ENCODE assay signal across 9 cellular contexts in genomic region chr3:45547764-45548683, GRCh38. TPM values are rescaled to one million over a fixed set of nuclear protein-coding genes. Genes with fewer than 3 reads are reported as not detected.
DNase-seq lines count a peak whose midpoint lies in the region; ATAC-seq, FAIRE-seq and TF ChIP-seq lines count a peak whose summit lies in the region.
"Had no signal": no experiment of that assay in that cellular context is flagged by ENCODE, and none has a peak within 500 bp of the region (broad histone marks: within the 10 kb centered on the region; RNA-seq: fewer than 3 reads in every experiment).

No MANE protein-coding gene starts in this region.

- no peak for TF ChIP-seq POLR2A in stomach (IDR thresholded peaks at IDR 0.05)

- peak; percentile 33 for FAIRE-seq in GM19239 (lab: Jason Lieb, UNC)

- no peak overlapping the region for H3K4me3 ChIP-seq in heart right ventricle
- no peak overlapping the region for H3K4me3 ChIP-seq in stomach

- H3K27ac Mint-ChIP-seq in mesothelial cell of epicardium = no peak overlapping the region

- H3K4me1 ChIP-seq in heart right ventricle (peaks cover 21 to 94% (median 76%) of the 10 kb centered on the region in 9 donors), stomach (peaks cover 21 to 69% (median 30%) of the 10 kb centered on the region in 4 donors)

- DNase-seq in GM19239 (ENCODE audit: insufficient read length, low spot score) = no peak
- peak; percentile 39 to 57 for DNase-seq in heart right ventricle
- DNase-seq in stomach = no peak
- no peak for DNase-seq in mesothelial cell of epicardium (ENCODE audit: low spot score in 2 of 2, unreplicated experiment in 2 of 2)
- no peak for DNase-seq in cortex of kidney (lab: John Stamatoyannopoulos, UW)
- no peak for DNase-seq in stimulated activated naive CD4-positive, alpha-beta T cell (lab: John Stamatoyannopoulos, UW)
- DNase-seq: WERI-Rb-1 had no signal

- peaks cover 0 to 13% (median 0%) of the 10 kb centered on the region in 9 donors for H3K36me3 ChIP-seq in heart right ventricle
- peaks cover 0 to 13% (median 5%) of the 10 kb centered on the region in 4 donors for H3K36me3 ChIP-seq in stomach
- H3K36me3 ChIP-seq: WERI-Rb-1 had no signal

- intact Hi-C loops in heart right ventricle (cut with DNase I) (loop anchor here in 1 of 10 donors (10.0 kb wide), 1 partner anchor 47 kb away; the partner anchor contains the start of gene LIMD1), stomach (cut with DNase I; ENCODE audit: low total_unique reads) (no loop called here)

- H3K9me3 ChIP-seq in heart right ventricle (no peaks in the 10 kb centered on the region), stomach (no peaks in the 10 kb centered on the region)

- H3K27me3 Mint-ChIP-seq in mesothelial cell of epicardium (ENCODE audit: low read depth) = no peaks in the 10 kb centered on the region

- 82 to 90% methylated on average over 7 of the region's 7 CpGs for WGBS in heart right ventricle, 2 donors
- 87 to 96% (median 91%) methylated on average over 4 to 7 of the region's 7 CpGs for WGBS in stomach, 5 donors

- H3K27me3 ChIP-seq in heart right ventricle = no peaks in the 10 kb centered on the region
- H3K27me3 ChIP-seq in stomach = no peaks in the 10 kb centered on the region

- H3K4me1 Mint-ChIP-seq in mesothelial cell of epicardium = peaks cover 12% of the 10 kb centered on the region

- H3K4me3 Mint-ChIP-seq in mesothelial cell of epicardium = no peak overlapping the region

- no peak for TF ChIP-seq EP300 in stomach (IDR thresholded peaks at IDR 0.05)

- peak in 6 of 8 donors; percentile 28 to 57 (median 44) for ATAC-seq in heart right ventricle
- ATAC-seq in GM19463 (IDR thresholded peaks at IDR 0.05; ENCODE audit: unreplicated experiment) = no peak

- no peak for TF ChIP-seq CTCF in VCaP (conservative IDR thresholded peaks at IDR 0.05)
- TF ChIP-seq CTCF in heart right ventricle (IDR thresholded peaks at IDR 0.05) = no peak
- no peak for TF ChIP-seq CTCF in stomach (IDR thresholded peaks at IDR 0.05)
- no peak for TF ChIP-seq CTCF in mesothelial cell of epicardium (IDR thresholded peaks at IDR 0.05; ENCODE audit: unreplicated experiment)

- H3K36me3 Mint-ChIP-seq in mesothelial cell of epicardium = peaks cover 12% of the 10 kb centered on the region

- H3K27ac ChIP-seq in VCaP (peak overlapping the region; percentile 100), heart right ventricle (peak overlapping the region in 9 of 10 donors; percentile 6 to 84 (median 49)), stomach (peak overlapping the region in 4 of 5 donors; percentile 41 to 72 (median 62))
- H3K27ac ChIP-seq: WERI-Rb-1 had no signal

- no peaks in the 10 kb centered on the region for H3K9me3 Mint-ChIP-seq in mesothelial cell of epicardium

RNA-seq across cellular contexts. Expression of gene LIMD1, which starts 46.5 kb away (rescaled TPM):
- total RNA-seq in heart right ventricle = 10 to 100 TPM; 24.1 to 47.6 (median 35.5) TPM
- polyA plus RNA-seq in heart right ventricle = 10 to 100 TPM in 1 of 2 donors, 1 to 10 TPM in 1; 6.1 to 21.7 TPM
- 10 to 100 TPM; 10.1 to 91.1 (median 25.3) TPM for total RNA-seq in stomach
- polyA plus RNA-seq in stomach = 1 to 10 TPM; 2.3 to 3.7 (median 3.4) TPM
- 27.8 to 28.7 TPM (median 27.8 TPM) in 3 replicates for total RNA-seq in mesothelial cell of epicardium

Comparison
In these comparisons a context has a peak if more than half of its experiments do, and no peak if none do; other contexts are left out.
1. DNase-seq: peak in heart right ventricle (2 of 2); none in GM19239 (single experiment), stomach (single experiment), mesothelial cell of epicardium (0 of 2), cortex of kidney (single experiment) and stimulated activated naive CD4-positive, alpha-beta T cell (0 of 6).
2. H3K27ac ChIP-seq: peak in every context shown above with its lines; median percentile 100 in VCaP; 62 in stomach; 49 in heart right ventricle.